In the genomic region with DNA sequence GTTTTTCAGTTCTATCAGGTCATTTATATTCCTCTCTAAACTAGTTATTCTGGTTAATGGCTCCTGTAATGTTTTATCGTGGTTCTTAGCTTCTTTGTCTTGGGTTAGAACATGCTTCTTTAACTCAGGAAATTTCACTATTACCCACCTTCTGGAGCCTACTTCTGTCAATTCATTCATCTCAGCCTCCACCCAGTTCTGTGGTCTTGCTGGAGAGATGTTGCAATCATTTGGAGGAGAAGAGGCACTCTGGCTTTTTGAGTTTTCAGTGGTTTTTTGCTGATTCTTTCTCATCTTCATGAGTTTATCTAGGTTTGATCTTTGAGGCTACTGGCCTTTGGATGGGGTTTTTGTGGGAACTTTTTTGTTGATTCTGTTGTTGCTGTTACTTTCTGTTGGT, we compare ENCODE assay signal across 24 cellular contexts.
DNase-seq lines count a peak whose midpoint lies in the region; FAIRE-seq and TF ChIP-seq lines count a peak whose summit lies in the region.
"Had no signal": no experiment of that assay in that cellular context is flagged by ENCODE, and none has a peak within 500 bp of the region (broad histone marks: within the 10 kb centered on the region; RNA-seq: fewer than 3 reads in every experiment).

No MANE protein-coding gene starts in this region.

- no peak overlapping the region for H3K27ac ChIP-seq in fibroblast of lung (ENCODE audit: insufficient read depth, low read length)

- no peak overlapping the region for H2AFZ ChIP-seq in fibroblast of lung (ENCODE audit: low read length)

- no peaks in the 10 kb centered on the region for H3K79me2 ChIP-seq in fibroblast of lung (ENCODE audit: control insufficient read depth, insufficient read depth, low read length)

- no peaks in the 10 kb centered on the region for H3K27me3 ChIP-seq in fibroblast of lung (ENCODE audit: control insufficient read depth, insufficient read depth, low read length)
- H3K27me3 ChIP-seq: BLaER1 treated with 17β-estradiol and CSF1 and Interleukin-3, amounts not matched to agents 10 nM and 100 nM had no signal

- FAIRE-seq in RCC 7860 (lab: Jason Lieb, UNC), result no peak
- FAIRE-seq: A204.1, G401.6 had no signal

- TF ChIP-seq CTCF in AG10803 (conservative IDR thresholded peaks at IDR 0.05; ENCODE audit: low read length) (no peak), fibroblast of lung (conservative IDR thresholded peaks at IDR 0.05 in 1 of 2, IDR thresholded peaks at IDR 0.05 in 1 of 2; ENCODE audit: low read depth in 1 of 2, low read length in 2 of 2) (no peak)

- no peak overlapping the region for H3K9ac ChIP-seq in fibroblast of lung (ENCODE audit: insufficient read depth, low read length)
- H3K9ac ChIP-seq: BLaER1 treated with 17β-estradiol and CSF1 and Interleukin-3, amounts not matched to agents 10 nM and 100 nM had no signal

- H4K20me1 ChIP-seq in fibroblast of lung (ENCODE audit: control insufficient read depth, extremely low read depth, insufficient read depth, low read length), result no peaks in the 10 kb centered on the region
- H4K20me1 ChIP-seq: BLaER1 treated with 17β-estradiol and CSF1 and Interleukin-3, amounts not matched to agents 10 nM and 100 nM had no signal

- H3K9me3 ChIP-seq in fibroblast of lung (ENCODE audit: control insufficient read depth, insufficient read depth, low read depth, low read length), result no peaks in the 10 kb centered on the region
- H3K9me3 ChIP-seq: MG63 had no signal

- DNase-seq in AG10803 (ENCODE audit: low read depth) (peak; percentile 5), HT1080 (ENCODE audit: low read depth) (peak; percentile 7), NOMO-1 treated with dmso at 0.1 percent for 144 hours (lab: John Stamatoyannopoulos, UW; ENCODE audit: unreplicated experiment) (peak; percentile 2), fibroblast of lung (ENCODE audit: low read depth in 2 of 2) (peak; percentile 4 to 15), RCC 7860 (ENCODE audit: low spot score) (no peak), SKM-1 (lab: John Stamatoyannopoulos, UW; ENCODE audit: unreplicated experiment) (no peak), NCI-H1694 (lab: John Stamatoyannopoulos, UW) (no peak)
- no peak for DNase-seq in effector CD8-positive, alpha-beta T cell (lab: John Stamatoyannopoulos, UW)
- DNase-seq: AML-193; CD4-positive, alpha-beta T cell; DMS53; GOT3; KBM-7; NCI-H1105; NCI-H1436 treated with DMSO at 0.1 percent for 48 hours; NCI-H1930; NCI-H2107; NCI-H524; NCI-H748 treated with DMSO at 0.1 percent for 48 hours; SHP77 treated with DMSO at 0.1 percent for 48 hours had no signal

- no peaks in the 10 kb centered on the region for H3K36me3 ChIP-seq in fibroblast of lung (ENCODE audit: control insufficient read depth, insufficient read depth, low read length)
- H3K36me3 ChIP-seq: BLaER1 treated with 17β-estradiol and CSF1 and Interleukin-3, amounts not matched to agents 10 nM and 100 nM; MG63 had no signal

- H3K4me3 ChIP-seq in AG10803 (ENCODE audit: low read length), result no peak overlapping the region
- no peak overlapping the region for H3K4me3 ChIP-seq in fibroblast of lung (replicated peaks in 1 of 4; ENCODE audit: control extremely low read depth in 1 of 4, insufficient read depth in 1 of 4, low read depth in 3 of 4, low read length in 4 of 4)
- H3K4me3 ChIP-seq: BLaER1 treated with 17β-estradiol and CSF1 and Interleukin-3, amounts not matched to agents 10 nM and 100 nM; MG63 had no signal

- no peaks in the 10 kb centered on the region for H3K4me1 ChIP-seq in fibroblast of lung (ENCODE audit: control insufficient read depth, extremely low read depth, insufficient read depth, low read length)

- no peak overlapping the region for H3K4me2 ChIP-seq in fibroblast of lung (ENCODE audit: extremely low read depth, insufficient read depth, low read length)

Comparison
In these comparisons a context has a peak if more than half of its experiments do, and no peak if none do; other contexts are left out.
1. DNase-seq: peak in AG10803 (single experiment), HT1080 (single experiment), NOMO-1 treated with dmso at 0.1 percent for 144 hours (single experiment) and fibroblast of lung (2 of 2); none in RCC 7860 (single experiment), SKM-1 (single experiment), effector CD8-positive, alpha-beta T cell (single experiment) and NCI-H1694 (single experiment).